Comparison of ENCODE assay signal across 35 cellular contexts in the genomic region with DNA sequence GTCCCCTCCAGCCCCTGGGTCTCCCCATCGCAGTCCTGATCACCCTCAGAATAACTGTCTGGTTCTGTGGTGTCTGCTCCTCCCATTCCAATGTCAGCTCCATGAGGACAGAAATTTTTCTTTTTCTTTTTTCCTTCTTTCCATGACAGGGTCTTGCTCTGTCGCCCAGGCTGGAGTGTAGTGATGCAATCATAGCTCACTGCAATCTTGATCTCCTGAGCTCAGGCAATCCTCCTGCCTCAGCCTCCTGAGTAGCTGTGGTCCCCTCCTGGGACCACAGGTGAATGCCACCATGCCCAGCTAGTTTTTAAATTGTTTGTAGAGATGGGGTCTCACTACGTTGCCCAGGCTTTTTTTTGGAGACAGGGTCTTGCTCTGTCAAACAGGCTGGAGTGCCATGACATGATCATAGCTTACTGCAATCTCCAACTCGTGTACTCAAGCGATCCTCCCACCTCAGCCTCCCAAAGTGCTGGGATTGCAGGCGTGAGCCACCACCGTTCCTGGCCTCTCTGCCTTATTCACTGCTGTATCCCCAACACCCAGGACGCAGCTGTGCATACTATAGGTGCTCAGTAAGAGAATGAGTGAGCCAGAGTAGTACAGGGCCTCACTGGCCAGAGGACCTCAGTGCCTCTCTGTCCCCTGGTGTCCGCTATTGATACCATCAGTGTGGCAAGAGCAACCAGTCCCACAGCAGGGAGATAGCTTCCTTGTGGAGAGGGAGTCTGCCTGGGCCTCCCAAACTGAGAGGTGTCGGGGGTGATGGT. TPM values are rescaled to one million over a fixed set of nuclear protein-coding genes. Genes with fewer than 3 reads are reported as not detected.
DNase-seq lines count a peak whose midpoint lies in the region; ATAC-seq and TF ChIP-seq lines count a peak whose summit lies in the region.
"Had no signal": no experiment of that assay in that cellular context is flagged by ENCODE, and none has a peak within 500 bp of the region (broad histone marks: within the 10 kb centered on the region; RNA-seq: fewer than 3 reads in every experiment).

No MANE protein-coding gene starts in this region.

- H3K18ac ChIP-seq in mesenchymal stem cell (ENCODE audit: low read depth in 1 of 2, low read length in 2 of 2) (peak overlapping the region; percentile 54 to 87), trophoblast cell (ENCODE audit: low read length) (no peak overlapping the region)

- H3K4me3 ChIP-seq in mesenchymal stem cell (ENCODE audit: insufficient read depth in 1 of 2, low read depth in 1 of 2, low read length in 2 of 2) (no peak overlapping the region), trophoblast cell (ENCODE audit: low read depth, low read length) (no peak overlapping the region)
- H3K4me3 ChIP-seq: skin epidermis, uterus had no signal

- H3K79me1 ChIP-seq in mesenchymal stem cell (replicated peaks; ENCODE audit: low read length, poor library complexity, severe bottlenecking) (peaks cover 2% of the 10 kb centered on the region), trophoblast cell (ENCODE audit: low read length) (peaks cover 5% of the 10 kb centered on the region)

- peak overlapping the region; percentile 59 for H3K27ac Mint-ChIP-seq in activated naive CD4-positive, alpha-beta T cell treated with anti-CD3 and anti-CD28 coated beads, Interleukin-2, amount 50 U/mL, for 24 hours
- H3K27ac Mint-ChIP-seq in WTC11 (no peak overlapping the region), HFFc6 (no peak overlapping the region)
- peak overlapping the region; percentile 69 for H3K27ac Mint-ChIP-seq in stimulated activated effector memory CD8-positive, alpha-beta T cell treated with anti-CD3 and anti-CD28 coated beads, Interleukin-12 subunit alpha, Interleukin-12 subunit beta, amount 100 ng/mL, for 72 hours
- H3K27ac Mint-ChIP-seq: activated CD4-positive, alpha-beta memory T cell treated with anti-CD3 and anti-CD28 coated beads, Interleukin-2, amount 10 ng/mL, durations not matched to agents 7 days and 5 days; activated naive CD4-positive, alpha-beta T cell treated with anti-CD3 and anti-CD28 coated beads, Interleukin-2, amount 10 ng/mL, durations not matched to agents 7 days and 5 days; activated T-helper 17 cell treated with anti-CD3 and anti-CD28 coated beads, Interleukin-2, amount 50 U/mL, for 72 hours; stimulated activated naive B cell treated with anti-CD40 and anti-IgM and Interleukin-4, amounts not matched to agents 10 μg/mL and 1 μg/mL and 100 μg/mL, for 72 hours had no signal

- H2BK120ac ChIP-seq in mesenchymal stem cell (ENCODE audit: low read depth, low read length), result no peak overlapping the region
- H2BK120ac ChIP-seq in trophoblast cell (ENCODE audit: insufficient read depth, low read length, poor library complexity), result no peak overlapping the region

- no peaks in the 10 kb centered on the region for H3K36me3 ChIP-seq in mesenchymal stem cell (ENCODE audit: control insufficient read depth in 1 of 2, insufficient read depth in 2 of 2, low read depth in 1 of 2, low read length in 2 of 2)
- no peaks in the 10 kb centered on the region for H3K36me3 ChIP-seq in trophoblast cell (ENCODE audit: control insufficient read depth in 1 of 2, insufficient read depth in 2 of 2, low read length in 2 of 2)
- H3K36me3 ChIP-seq: uterus had no signal

- no peak overlapping the region for H2BK5ac ChIP-seq in mesenchymal stem cell (ENCODE audit: low read depth, low read length, poor library complexity, severe bottlenecking)
- H2BK5ac ChIP-seq in trophoblast cell (ENCODE audit: low read depth, low read length, poor library complexity), result no peak overlapping the region

- no peak for DNase-seq in activated naive CD4-positive, alpha-beta T cell treated with anti-CD3 and anti-CD28 coated beads, Interleukin-2, amount 50 U/mL, for 16 hours
- DNase-seq in WTC11 (ENCODE audit: low spot score), result no peak
- DNase-seq in mesenchymal stem cell, result no peak
- DNase-seq in stimulated activated effector memory CD8-positive, alpha-beta T cell treated with anti-CD3 and anti-CD28 coated beads, Interleukin-12 subunit alpha, Interleukin-12 subunit beta, amount 100 ng/mL, for 72 hours (ENCODE audit: low spot score in 2 of 2), result no peak
- DNase-seq in NOMO-1 treated with dmso at 0.1 percent for 144 hours (lab: John Stamatoyannopoulos, UW; ENCODE audit: unreplicated experiment), result no peak
- DNase-seq in HFFc6, result no peak
- DNase-seq in trophoblast cell, result no peak
- DNase-seq: 8988T; activated CD4-positive, alpha-beta memory T cell treated with anti-CD3 and anti-CD28 coated beads, Interleukin-2, amount 10 ng/mL, durations not matched to agents 7 days and 5 days; activated naive CD4-positive, alpha-beta T cell treated with anti-CD3 and anti-CD28 coated beads, Interleukin-2, amount 10 ng/mL, durations not matched to agents 7 days and 5 days; amniotic stem cell; cerebellar nuclear complex; COR-L47; dermis blood vessel endothelial cell; DMS79; hypothalamus; left colon; MM.1S; naive B cell; NCI-H1105 treated with DMSO at 0.1 percent for 48 hours; NCI-H1930; NCI-H526; stimulated activated naive B cell treated with anti-CD40 and anti-IgM and Interleukin-4, amounts not matched to agents 10 μg/mL and 1 μg/mL and 100 μg/mL, for 72 hours; uterus had no signal

- no peak for ATAC-seq in WTC11
- ATAC-seq in stimulated activated effector memory CD8-positive, alpha-beta T cell treated with anti-CD3 and anti-CD28 coated beads, Interleukin-12 subunit alpha, Interleukin-12 subunit beta, amount 100 ng/mL, for 72 hours, result no peak
- ATAC-seq: activated T-helper 17 cell treated with anti-CD3 and anti-CD28 coated beads, Interleukin-2, amount 50 U/mL, for 72 hours; left colon; SK-N-SH treated with all-trans-retinoic acid at 6 μM for 48 hours; stimulated activated naive B cell treated with anti-CD40 and anti-IgM and Interleukin-4, amounts not matched to agents 10 μg/mL and 1 μg/mL and 100 μg/mL, for 72 hours had no signal

- H3K9ac ChIP-seq in mesenchymal stem cell (ENCODE audit: low read length) (no peak overlapping the region), trophoblast cell (ENCODE audit: low read length) (no peak overlapping the region)
- H3K9ac ChIP-seq: KMS-11 had no signal

- H3K4me1 ChIP-seq in mesenchymal stem cell (ENCODE audit: control insufficient read depth, insufficient read depth, low read depth, low read length) (peaks cover 16% of the 10 kb centered on the region), trophoblast cell (ENCODE audit: control insufficient read depth in 1 of 2, insufficient read depth in 2 of 2, low read length in 2 of 2) (peaks cover 5% of the 10 kb centered on the region in 2 experiments)

- no peak overlapping the region for H4K12ac ChIP-seq in trophoblast cell (ENCODE audit: low read depth, low read length)

- H2BK12ac ChIP-seq in mesenchymal stem cell (ENCODE audit: low read length in 2 of 2) (peak overlapping the region; percentile 46 to 95), trophoblast cell (ENCODE audit: low read length) (no peak overlapping the region)

- H4K8ac ChIP-seq in mesenchymal stem cell (ENCODE audit: low read length) (no peak overlapping the region), trophoblast cell (ENCODE audit: low read depth, low read length) (no peak overlapping the region)

- H2AK5ac ChIP-seq in mesenchymal stem cell (ENCODE audit: low read length, severe bottlenecking) (no peak overlapping the region), trophoblast cell (ENCODE audit: low read length) (no peak overlapping the region)

- H4K91ac ChIP-seq in mesenchymal stem cell (ENCODE audit: low read length) (peak overlapping the region; percentile 23), trophoblast cell (ENCODE audit: low read depth, low read length) (no peak overlapping the region)

- no peaks in the 10 kb centered on the region for H3K4me1 Mint-ChIP-seq in activated naive CD4-positive, alpha-beta T cell treated with anti-CD3 and anti-CD28 coated beads, Interleukin-2, amount 50 U/mL, for 24 hours
- H3K4me1 Mint-ChIP-seq in WTC11 (peaks cover 12% of the 10 kb centered on the region), HFFc6 (ENCODE audit: low read depth) (peaks cover 35% of the 10 kb centered on the region)
- H3K4me1 Mint-ChIP-seq in stimulated activated effector memory CD8-positive, alpha-beta T cell treated with anti-CD3 and anti-CD28 coated beads, Interleukin-12 subunit alpha, Interleukin-12 subunit beta, amount 100 ng/mL, for 72 hours, result no peaks in the 10 kb centered on the region
- H3K4me1 Mint-ChIP-seq: activated T-helper 17 cell treated with anti-CD3 and anti-CD28 coated beads, Interleukin-2, amount 50 U/mL, for 72 hours; brain had no signal

- H3K4me3 Mint-ChIP-seq in activated naive CD4-positive, alpha-beta T cell treated with anti-CD3 and anti-CD28 coated beads, Interleukin-2, amount 50 U/mL, for 24 hours, result no peak overlapping the region
- H3K4me3 Mint-ChIP-seq in WTC11 (no peak overlapping the region), HFFc6 (no peak overlapping the region)
- no peak overlapping the region for H3K4me3 Mint-ChIP-seq in stimulated activated effector memory CD8-positive, alpha-beta T cell treated with anti-CD3 and anti-CD28 coated beads, Interleukin-12 subunit alpha, Interleukin-12 subunit beta, amount 100 ng/mL, for 72 hours
- H3K4me3 Mint-ChIP-seq: activated CD4-positive, alpha-beta memory T cell treated with anti-CD3 and anti-CD28 coated beads, Interleukin-2, amount 10 ng/mL, durations not matched to agents 7 days and 5 days; activated naive CD4-positive, alpha-beta T cell treated with anti-CD3 and anti-CD28 coated beads, Interleukin-2, amount 10 ng/mL, durations not matched to agents 7 days and 5 days; activated T-helper 17 cell treated with anti-CD3 and anti-CD28 coated beads, Interleukin-2, amount 50 U/mL, for 72 hours; stimulated activated naive B cell treated with anti-CD40 and anti-IgM and Interleukin-4, amounts not matched to agents 10 μg/mL and 1 μg/mL and 100 μg/mL, for 72 hours had no signal

- peak overlapping the region in 1 of 2 experiments; percentile 52 for H3K4ac ChIP-seq in mesenchymal stem cell (ENCODE audit: low read depth in 1 of 2, low read length in 2 of 2)
- no peak overlapping the region for H3K4ac ChIP-seq in trophoblast cell (ENCODE audit: low read depth, low read length)

- peak overlapping the region; percentile 29 for H2BK15ac ChIP-seq in mesenchymal stem cell (ENCODE audit: low read depth, poor library complexity, severe bottlenecking)

- H3K14ac ChIP-seq in mesenchymal stem cell (ENCODE audit: low read length in 2 of 2) (no peak overlapping the region), trophoblast cell (ENCODE audit: low read length) (no peak overlapping the region)

- TF ChIP-seq CTCF in WTC11 (IDR thresholded peaks at IDR 0.05) (no peak), HFFc6 (IDR thresholded peaks at IDR 0.05) (no peak)

- H3K27me3 Mint-ChIP-seq in activated naive CD4-positive, alpha-beta T cell treated with anti-CD3 and anti-CD28 coated beads, Interleukin-2, amount 50 U/mL, for 24 hours, result peaks cover 42% of the 10 kb centered on the region
- H3K27me3 Mint-ChIP-seq in WTC11 (ENCODE audit: low read depth) (no peaks in the 10 kb centered on the region; the same call in 1 of the 2 replicates), HFFc6 (ENCODE audit: insufficient read depth) (peaks cover 5% of the 10 kb centered on the region)

- H3K27me3 ChIP-seq in mesenchymal stem cell (ENCODE audit: control insufficient read depth in 1 of 2, insufficient read depth in 1 of 2, low read length in 2 of 2) (peaks cover 0 to 3% of the 10 kb centered on the region in 2 experiments), trophoblast cell (ENCODE audit: insufficient read depth, low read length) (no peaks in the 10 kb centered on the region)
- H3K27me3 ChIP-seq: uterus had no signal

- no peak overlapping the region for H3K23ac ChIP-seq in mesenchymal stem cell (ENCODE audit: low read length in 2 of 2)
- H3K23ac ChIP-seq in trophoblast cell (ENCODE audit: low read length), result no peak overlapping the region

- CTCF ChIA-PET in WTC11 (lab: Charles Lee), result interaction anchor here (1.0 kb wide), 1 partner anchor 24 kb away, joined by 3 read pairs; no protein-coding TSS in a partner anchor

- WGBS in mesenchymal stem cell, result 91% methylated on average over 10 of the region's 10 CpGs
- WGBS in trophoblast cell (ENCODE audit: extremely low coverage, insufficient coverage, insufficient read length), result no CpG with 5 or more reads among the region's 10 CpGs

- H3K9me3 ChIP-seq in mesenchymal stem cell (ENCODE audit: control insufficient read depth, low read length) (no peaks in the 10 kb centered on the region), trophoblast cell (ENCODE audit: insufficient read depth, low read depth, low read length) (peaks cover 2% of the 10 kb centered on the region)
- H3K9me3 ChIP-seq: uterus had no signal

- H3K9me3 Mint-ChIP-seq in activated naive CD4-positive, alpha-beta T cell treated with anti-CD3 and anti-CD28 coated beads, Interleukin-2, amount 50 U/mL, for 24 hours, result no peaks in the 10 kb centered on the region
- no peaks in the 10 kb centered on the region for H3K9me3 Mint-ChIP-seq in WTC11
- H3K9me3 Mint-ChIP-seq in stimulated activated effector memory CD8-positive, alpha-beta T cell treated with anti-CD3 and anti-CD28 coated beads, Interleukin-12 subunit alpha, Interleukin-12 subunit beta, amount 100 ng/mL, for 72 hours, result no peaks in the 10 kb centered on the region
- H3K9me3 Mint-ChIP-seq in HFFc6, result no peaks in the 10 kb centered on the region
- H3K9me3 Mint-ChIP-seq: activated CD4-positive, alpha-beta memory T cell treated with anti-CD3 and anti-CD28 coated beads, Interleukin-2, amount 10 ng/mL, durations not matched to agents 7 days and 5 days; activated naive CD4-positive, alpha-beta T cell treated with anti-CD3 and anti-CD28 coated beads, Interleukin-2, amount 10 ng/mL, durations not matched to agents 7 days and 5 days; activated T-helper 17 cell treated with anti-CD3 and anti-CD28 coated beads, Interleukin-2, amount 50 U/mL, for 72 hours; naive B cell; stimulated activated naive B cell treated with anti-CD40 and anti-IgM and Interleukin-4, amounts not matched to agents 10 μg/mL and 1 μg/mL and 100 μg/mL, for 72 hours had no signal

- H3K4me2 ChIP-seq in mesenchymal stem cell (ENCODE audit: low read length, poor library complexity, severe bottlenecking), result no peak overlapping the region
- no peak overlapping the region for H3K4me2 ChIP-seq in trophoblast cell (ENCODE audit: low read length)
- H3K4me2 ChIP-seq: KMS-11 had no signal

- H2AFZ ChIP-seq in mesenchymal stem cell (ENCODE audit: low read depth, low read length), result no peak overlapping the region
- H2AFZ ChIP-seq in trophoblast cell (ENCODE audit: insufficient read depth, low read length, poor library complexity), result no peak overlapping the region

- H3K36me3 Mint-ChIP-seq in activated naive CD4-positive, alpha-beta T cell treated with anti-CD3 and anti-CD28 coated beads, Interleukin-2, amount 50 U/mL, for 24 hours, result no peaks in the 10 kb centered on the region
- no peaks in the 10 kb centered on the region for H3K36me3 Mint-ChIP-seq in WTC11
- no peaks in the 10 kb centered on the region for H3K36me3 Mint-ChIP-seq in stimulated activated effector memory CD8-positive, alpha-beta T cell treated with anti-CD3 and anti-CD28 coated beads, Interleukin-12 subunit alpha, Interleukin-12 subunit beta, amount 100 ng/mL, for 72 hours
- H3K36me3 Mint-ChIP-seq in HFFc6 (ENCODE audit: low read depth), result no peaks in the 10 kb centered on the region; the same call in 1 of the 2 replicates
- H3K36me3 Mint-ChIP-seq: activated naive CD4-positive, alpha-beta T cell treated with anti-CD3 and anti-CD28 coated beads, Interleukin-2, amount 10 ng/mL, durations not matched to agents 7 days and 5 days; brain; naive B cell; stimulated activated naive B cell treated with anti-CD40 and anti-IgM and Interleukin-4, amounts not matched to agents 10 μg/mL and 1 μg/mL and 100 μg/mL, for 72 hours had no signal

- POLR2A ChIA-PET in WTC11 (lab: Charles Lee), result interaction anchor here (1.3 kb wide), 1 partner anchor 11 kb away, joined by 3 read pairs; no protein-coding TSS in a partner anchor

- peaks cover 2% of the 10 kb centered on the region for H3K79me2 ChIP-seq in trophoblast cell (ENCODE audit: control insufficient read depth, insufficient read depth, low read length, poor library complexity)

- H3K27ac ChIP-seq in mesenchymal stem cell (ENCODE audit: low read length, poor library complexity, severe bottlenecking) (no peak overlapping the region), trophoblast cell (ENCODE audit: low read depth, low read length) (no peak overlapping the region)
- H3K27ac ChIP-seq: C4-2B, KMS-11 had no signal

RNA-seq across cellular contexts. Expression of gene DOCK6, which starts 5.2 kb away (rescaled TPM):
- 88.8 to 100 TPM (median 90.7 TPM) in 3 replicates for total RNA-seq in WTC11 (2021)
- 16.4 TPM for polyA plus RNA-seq in mesenchymal stem cell (2013, experiment 1 of 2)
- 16.0 TPM for polyA plus RNA-seq in mesenchymal stem cell (2013, experiment 2 of 2)
- total RNA-seq in HFFc6 (2021; fragmentation: NEBNext Ultra II Directional; extraction: Animal tissue kit (Norgen Biotek cat#: 25700)), result 10 to 100 TPM; 20.7 to 32.2 (median 22.9) TPM
- 15.6 and 16.3 TPM in 2 replicates for polyA plus RNA-seq in trophoblast cell (2013)

RNA-seq across cellular contexts. Expression of gene ANGPTL8, which starts 28.1 kb away (rescaled TPM):
- 0.30 TPM in 1 of 3 replicates, not detected in the others for total RNA-seq in WTC11 (2021)
- 0.18 TPM for polyA plus RNA-seq in mesenchymal stem cell (2013, experiment 1 of 2)
- not detected for polyA plus RNA-seq in mesenchymal stem cell (2013, experiment 2 of 2)
- total RNA-seq in HFFc6 (2021; fragmentation: NEBNext Ultra II Directional; extraction: Animal tissue kit (Norgen Biotek cat#: 25700)), result not detected
- polyA plus RNA-seq in trophoblast cell (2013), result not detected in 2 replicates
- total RNA-seq: activated CD4-positive, alpha-beta memory T cell treated with anti-CD3 and anti-CD28 coated beads, Interleukin-2, amount 10 ng/mL, durations not matched to agents 7 days and 5 days; activated T-helper 17 cell treated with anti-CD3 and anti-CD28 coated beads, Interleukin-2, amount 50 U/mL, for 72 hours; dermis blood vessel endothelial cell; frontal cortex; HT1080; left colon; T-helper 2 cell treated with Interferon-gamma antibody and Interleukin-4, amounts not matched to agents 100 ng/mL and 5 ng/mL, for 36 hours had no signal

RNA-seq across cellular contexts. Expression of gene TSPAN16, which starts 28.5 kb away (rescaled TPM):
- total RNA-seq in WTC11 (2021), result 0.30 TPM in 1 of 3 replicates, not detected in the others
- polyA plus RNA-seq in mesenchymal stem cell (2013, experiment 1 of 2), result not detected
- polyA plus RNA-seq in mesenchymal stem cell (2013, experiment 2 of 2), result not detected
- total RNA-seq in HFFc6 (2021; fragmentation: NEBNext Ultra II Directional; extraction: Animal tissue kit (Norgen Biotek cat#: 25700)), result not detected
- polyA plus RNA-seq in trophoblast cell (2013), result not detected in 2 replicates
- total RNA-seq: activated CD4-positive, alpha-beta memory T cell treated with anti-CD3 and anti-CD28 coated beads, Interleukin-2, amount 10 ng/mL, durations not matched to agents 7 days and 5 days; activated T-helper 17 cell treated with anti-CD3 and anti-CD28 coated beads, Interleukin-2, amount 50 U/mL, for 72 hours; dermis blood vessel endothelial cell; frontal cortex; HT1080; left colon; omental fat pad; T-helper 2 cell treated with Interferon-gamma antibody and Interleukin-4, amounts not matched to agents 100 ng/mL and 5 ng/mL, for 36 hours; uterus had no signal

Comparison
In these comparisons a context has a peak if more than half of its experiments do, and no peak if none do; other contexts are left out.
1. H3K27ac Mint-ChIP-seq: peak in activated naive CD4-positive, alpha-beta T cell treated with anti-CD3 and anti-CD28 coated beads, Interleukin-2, amount 50 U/mL, for 24 hours (single experiment) and stimulated activated effector memory CD8-positive, alpha-beta T cell treated with anti-CD3 and anti-CD28 coated beads, Interleukin-12 subunit alpha, Interleukin-12 subunit beta, amount 100 ng/mL, for 72 hours (single experiment); none in WTC11 (single experiment) and HFFc6 (single experiment).